Comparison of ENCODE assay signal across 32 cellular contexts in genomic region chrX:39802906-39803305, GRCh38.
"Had no signal": no experiment of that assay in that cellular context is flagged by ENCODE, and none has a peak within 500 bp of the region (broad histone marks: within the 10 kb centered on the region; RNA-seq: fewer than 3 reads in every experiment).

No MANE protein-coding gene starts in this region.

- DNase-seq: activated CD4-positive, alpha-beta memory T cell treated with anti-CD3 and anti-CD28 coated beads, Interleukin-2, amount 10 ng/mL, durations not matched to agents 7 days and 5 days; activated CD4-positive, alpha-beta T cell treated with anti-CD3 and anti-CD28 coated beads for 1 hour; activated CD4-positive, alpha-beta T cell treated with anti-CD3 and anti-CD28 coated beads for 48 hours; activated CD4-positive, CD25-positive, alpha-beta regulatory T cell; activated CD8-positive, alpha-beta memory T cell treated with anti-CD3 and anti-CD28 coated beads for 24 hours; activated CD8-positive, alpha-beta memory T cell treated with anti-CD3 and anti-CD28 coated beads, Interleukin-2, amount 10 ng/mL, durations not matched to agents 7 days and 5 days; activated CD8-positive, alpha-beta memory T cell treated with anti-CD3 and anti-CD28 coated beads, Interleukin-2, amount 50 U/mL, for 48 hours; activated effector memory CD4-positive, alpha-beta T cell treated with Interleukin-2 at 50 U/mL for 16 hours; activated naive CD4-positive, alpha-beta T cell treated with anti-CD3 and anti-CD28 coated beads, Interleukin-2, amount 50 U/mL, for 16 hours; activated naive CD8-positive, alpha-beta T cell treated with anti-CD3 and anti-CD28 coated beads for 36 hours; activated T-cell treated with anti-CD3 and anti-CD28 coated beads, Interleukin-2, amount 50 U/mL, for 48 hours; amniotic stem cell; Karpas-422; NCI-H1105; NCI-H1417 treated with DMSO at 0.1 percent for 48 hours; NCI-H187 treated with DMSO at 0.1 percent for 48 hours; NCI-H2081; NCI-H345; NCI-H526; NCI-H748 treated with DMSO at 0.1 percent for 48 hours; NK-92 treated with Interleukin-12 subunit alpha and Interleukin-12 subunit beta, amount 100 ng/mL, for 24 hours; PC-9; SIG-M5; SW 1271; T-helper 1 cell; T-helper 2 cell; T-helper 9 cell had no signal

- H3K27me3 Mint-ChIP-seq: activated CD4-positive, alpha-beta memory T cell treated with anti-CD3 and anti-CD28 coated beads, Interleukin-2, amount 10 ng/mL, durations not matched to agents 7 days and 5 days; activated CD8-positive, alpha-beta memory T cell treated with anti-CD3 and anti-CD28 coated beads, Interleukin-2, amount 10 ng/mL, durations not matched to agents 7 days and 5 days; activated naive CD8-positive, alpha-beta T cell treated with anti-CD3 and anti-CD28 coated beads for 36 hours; central memory CD8-positive, alpha-beta T cell had no signal

- H3K4me1 ChIP-seq: ascending aorta had no signal

- H3K4me2 ChIP-seq: PC-9 had no signal

- H3K9me3 Mint-ChIP-seq: activated CD4-positive, alpha-beta memory T cell treated with anti-CD3 and anti-CD28 coated beads, Interleukin-2, amount 10 ng/mL, durations not matched to agents 7 days and 5 days; activated naive CD8-positive, alpha-beta T cell treated with anti-CD3 and anti-CD28 coated beads for 36 hours; central memory CD8-positive, alpha-beta T cell had no signal

- H3K27ac Mint-ChIP-seq: activated CD4-positive, alpha-beta memory T cell treated with anti-CD3 and anti-CD28 coated beads, Interleukin-2, amount 10 ng/mL, durations not matched to agents 7 days and 5 days; activated CD8-positive, alpha-beta memory T cell treated with anti-CD3 and anti-CD28 coated beads, Interleukin-2, amount 10 ng/mL, durations not matched to agents 7 days and 5 days; activated naive CD8-positive, alpha-beta T cell treated with anti-CD3 and anti-CD28 coated beads for 36 hours had no signal

- H3K4me3 ChIP-seq: ascending aorta, cardiac muscle cell, PC-9 had no signal

- H3K4me3 Mint-ChIP-seq: activated CD4-positive, alpha-beta memory T cell treated with anti-CD3 and anti-CD28 coated beads, Interleukin-2, amount 10 ng/mL, durations not matched to agents 7 days and 5 days; activated CD8-positive, alpha-beta memory T cell treated with anti-CD3 and anti-CD28 coated beads, Interleukin-2, amount 10 ng/mL, durations not matched to agents 7 days and 5 days; activated naive CD8-positive, alpha-beta T cell treated with anti-CD3 and anti-CD28 coated beads for 36 hours; central memory CD8-positive, alpha-beta T cell had no signal

- H3K36me3 ChIP-seq: ascending aorta, cardiac muscle cell had no signal

- H3K27me3 ChIP-seq: ascending aorta, cardiac muscle cell had no signal

- H3K36me3 Mint-ChIP-seq: activated CD8-positive, alpha-beta memory T cell treated with anti-CD3 and anti-CD28 coated beads, Interleukin-2, amount 10 ng/mL, durations not matched to agents 7 days and 5 days had no signal

- H3K27ac ChIP-seq: ascending aorta, cardiac muscle cell, PC-9, RWPE1, VCaP had no signal

- H2AFZ ChIP-seq: PC-9 had no signal

- H3K4me1 Mint-ChIP-seq: activated CD4-positive, alpha-beta memory T cell treated with anti-CD3 and anti-CD28 coated beads, Interleukin-2, amount 10 ng/mL, durations not matched to agents 7 days and 5 days; activated CD8-positive, alpha-beta memory T cell treated with anti-CD3 and anti-CD28 coated beads, Interleukin-2, amount 10 ng/mL, durations not matched to agents 7 days and 5 days; central memory CD8-positive, alpha-beta T cell had no signal

- H3K9me3 ChIP-seq: ascending aorta had no signal
